In the genomic region with DNA sequence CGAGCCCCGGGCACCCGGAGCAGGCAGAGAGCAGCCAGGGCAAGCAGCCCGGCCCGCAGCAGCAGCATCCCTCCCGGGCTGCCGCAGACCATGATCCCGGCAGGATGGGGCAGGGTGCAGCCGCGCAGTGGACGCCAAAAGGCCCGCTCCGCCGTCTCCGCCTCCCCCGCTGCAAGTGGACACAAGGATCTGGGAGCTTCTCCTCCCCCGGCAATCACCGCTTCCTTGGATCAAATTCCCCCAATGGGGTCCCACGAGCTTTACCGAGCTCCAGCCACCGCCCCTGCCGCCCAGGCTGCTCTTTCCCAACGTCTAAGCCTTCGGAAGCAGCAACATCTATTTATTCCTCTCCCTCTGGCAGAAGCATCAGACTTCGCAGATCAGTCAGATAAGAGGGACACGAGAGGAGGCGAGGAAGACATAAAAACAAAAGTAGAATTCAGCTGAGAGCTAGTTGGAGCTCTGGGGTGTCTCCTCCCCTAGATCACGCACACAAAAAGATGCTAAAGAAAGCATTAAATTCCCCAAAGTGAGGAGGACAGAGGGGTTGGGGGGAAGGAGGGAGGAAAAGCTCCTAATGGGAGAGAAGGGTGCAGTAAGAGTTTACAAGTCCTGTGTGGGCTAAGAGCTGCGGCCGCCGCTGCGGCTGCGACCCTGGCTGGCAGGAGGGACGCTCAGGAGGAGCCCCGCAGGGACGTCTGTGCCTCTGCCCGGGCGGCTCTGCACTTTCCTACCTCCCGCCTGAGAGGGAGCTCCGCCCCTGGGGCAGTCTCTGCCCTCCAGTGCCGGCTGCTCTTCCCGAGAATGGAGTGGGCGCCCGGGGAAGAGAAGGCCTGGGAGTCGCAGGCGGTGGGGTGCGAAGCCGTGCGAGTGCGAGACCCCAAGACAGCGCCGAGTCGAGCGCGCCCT, we compare ENCODE assay signal across 8 cellular contexts. TPM values are rescaled to one million over a fixed set of nuclear protein-coding genes. Genes with fewer than 3 reads are reported as not detected.
DNase-seq lines count a peak whose midpoint lies in the region; ATAC-seq and TF ChIP-seq lines count a peak whose summit lies in the region.

A gene with protein sequence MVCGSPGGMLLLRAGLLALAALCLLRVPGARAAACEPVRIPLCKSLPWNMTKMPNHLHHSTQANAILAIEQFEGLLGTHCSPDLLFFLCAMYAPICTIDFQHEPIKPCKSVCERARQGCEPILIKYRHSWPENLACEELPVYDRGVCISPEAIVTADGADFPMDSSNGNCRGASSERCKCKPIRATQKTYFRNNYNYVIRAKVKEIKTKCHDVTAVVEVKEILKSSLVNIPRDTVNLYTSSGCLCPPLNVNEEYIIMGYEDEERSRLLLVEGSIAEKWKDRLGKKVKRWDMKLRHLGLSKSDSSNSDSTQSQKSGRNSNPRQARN (minus strand): TSS at position 177 of the 909 bp plus-strand sequence. CDS start 85 bp downstream, at position 92.

- H3K4me2 ChIP-seq in H9 (ENCODE audit: insufficient read depth, insufficient read length, low read length) = peak within 1 kb of the TSS; percentile 90

- TF ChIP-seq CTCF in AG04450 (IDR thresholded peaks at IDR 0.05; ENCODE audit: low read depth, low read length) (no peak), H9 (conservative IDR thresholded peaks at IDR 0.05) (no peak), activated B cell treated with CpG ODN at 0.5 μM for 24 hours (IDR thresholded peaks at IDR 0.05) (no peak), fibroblast of mammary gland (conservative IDR thresholded peaks at IDR 0.05; ENCODE audit: control insufficient read depth, insufficient read depth, low read depth, low read length) (no peak)

- no peak within 1 kb of the TSS for H2BK120ac ChIP-seq in H9 (ENCODE audit: low read depth, low read length, poor library complexity, severe bottlenecking)

- H3K4me3 ChIP-seq in AG04450 (ENCODE audit: low read depth, low read length) = peak within 1 kb of the TSS; percentile 59
- peak within 1 kb of the TSS; percentile 54 for H3K4me3 ChIP-seq in fibroblast of mammary gland (ENCODE audit: control insufficient read depth, low read depth, low read length)

- peaks cover 5% of the 10 kb centered on the region for H3K27me3 ChIP-seq in AG04450 (ENCODE audit: control insufficient read depth, insufficient read depth, low read length)
- H3K27me3 ChIP-seq in H9 (ENCODE audit: insufficient read depth, low read length) = peaks cover 3% of the 10 kb centered on the region; the same call in 1 of the 2 replicates

- H3K79me1 ChIP-seq in H9 (ENCODE audit: insufficient read depth, low read depth, low read length, poor library complexity, severe bottlenecking) = no peaks in the 10 kb centered on the region

- no peak within 1 kb of the TSS for H2BK5ac ChIP-seq in H9 (ENCODE audit: insufficient read length, low read length)

- H3T11ph ChIP-seq in H9 (ENCODE audit: low read length) = no peak within 1 kb of the TSS

- H2AFZ ChIP-seq in H9 (ENCODE audit: low read length) = peak within 1 kb of the TSS; percentile 9

- no peaks in the 10 kb centered on the region for H4K20me1 ChIP-seq in H9 (ENCODE audit: control insufficient read depth, insufficient read depth, insufficient read length)

- H4K8ac ChIP-seq in H9 (replicated peaks; ENCODE audit: insufficient read length, low read depth, low read length) = no peak within 1 kb of the TSS

- no peak within 1 kb of the TSS for H3K18ac ChIP-seq in H9 (ENCODE audit: insufficient read length, low read depth, low read length)

- peaks cover 19% of the 10 kb centered on the region for H3K23me2 ChIP-seq in H9 (ENCODE audit: insufficient read length, low read depth, low read length, poor library complexity, severe bottlenecking)

- H2BK20ac ChIP-seq in H9 (ENCODE audit: low read depth, low read length, poor library complexity, severe bottlenecking) = no peak within 1 kb of the TSS

- CTCF ChIA-PET in AG04450 (lab: Charles Lee) = interaction anchor here (0.6 to 1.2 kb wide), 5 partner anchors 21 to 115 kb away, joined by 3 to 7 read pairs (median 4); no protein-coding TSS in a partner anchor
- CTCF ChIA-PET in activated B cell treated with CpG ODN at 0.5 μM for 24 hours (lab: Charles Lee) = no interaction called here

- peak within 1 kb of the TSS; percentile 4 for H3K27ac ChIP-seq in AG04450 (ENCODE audit: low read depth, low read length)
- no peak within 1 kb of the TSS for H3K27ac ChIP-seq in H9 (ENCODE audit: insufficient read length, low read depth, low read length)

- no peak within 1 kb of the TSS for H3K56ac ChIP-seq in H9 (ENCODE audit: insufficient read length, low read depth, low read length)

- H3K27me3 Mint-ChIP-seq in H9 (ENCODE audit: low read depth) = peaks cover 44% of the 10 kb centered on the region
- peaks cover 55% of the 10 kb centered on the region for H3K27me3 Mint-ChIP-seq in activated B cell treated with CpG ODN at 0.5 μM for 24 hours

- no peak within 1 kb of the TSS for H2BK12ac ChIP-seq in H9 (ENCODE audit: insufficient read length, low read depth, low read length)

- DNase-seq in AG04450 (ENCODE audit: low read depth, low spot score) (peak; percentile 26), H9 (peak; percentile 73), activated B cell treated with CpG ODN at 0.5 μM for 24 hours (no peak), fibroblast of mammary gland (ENCODE audit: low read depth) (peak; percentile 74), myocyte (ENCODE audit: low read depth) (peak; percentile 70), NCI-H226 (no peak)

- H3K9ac ChIP-seq in H9 (ENCODE audit: extremely low read depth, insufficient read length, low read length) = no peak within 1 kb of the TSS

- no peaks in the 10 kb centered on the region for H3K9me3 Mint-ChIP-seq in H9
- H3K9me3 Mint-ChIP-seq in activated B cell treated with CpG ODN at 0.5 μM for 24 hours = no peaks in the 10 kb centered on the region

- no peak within 1 kb of the TSS for H2BK15ac ChIP-seq in H9 (ENCODE audit: low read depth, low read length)

- H3K36me3 Mint-ChIP-seq in H9 (ENCODE audit: insufficient read depth in 1 of 3, low read depth in 3 of 3) = no peaks in the 10 kb centered on the region; a peak in 1 of 7 replicates
- no peaks in the 10 kb centered on the region for H3K36me3 Mint-ChIP-seq in activated B cell treated with CpG ODN at 0.5 μM for 24 hours (ENCODE audit: low read depth)

- WGBS in H9 (ENCODE audit: extremely low coverage, insufficient read length, low lambda C conversion rate) = no CpG with 5 or more reads among the region's 55 CpGs

- H4K5ac ChIP-seq in H9 (ENCODE audit: insufficient read length, low read depth, low read length) = no peak within 1 kb of the TSS

- H3K27ac Mint-ChIP-seq in H9 (no peak within 1 kb of the TSS; a peak in 2 of 7 replicates), activated B cell treated with CpG ODN at 0.5 μM for 24 hours (no peak within 1 kb of the TSS)

- H3K23ac ChIP-seq in H9 (ENCODE audit: insufficient read length, low read depth, low read length) = no peak within 1 kb of the TSS

- ATAC-seq in activated B cell treated with CpG ODN at 0.5 μM for 24 hours (ENCODE audit: low read depth) (no peak), HG03135 (IDR thresholded peaks at IDR 0.05; ENCODE audit: unreplicated experiment) (no peak), HG03520 (IDR thresholded peaks at IDR 0.05; ENCODE audit: unreplicated experiment) (no peak)

- peaks cover 25 to 28% of the 10 kb centered on the region in 2 experiments for H3K4me1 Mint-ChIP-seq in H9
- peaks cover 24% of the 10 kb centered on the region for H3K4me1 Mint-ChIP-seq in activated B cell treated with CpG ODN at 0.5 μM for 24 hours

- no peak within 1 kb of the TSS for H4K91ac ChIP-seq in H9 (ENCODE audit: insufficient read length, low read depth, low read length)

- no peaks in the 10 kb centered on the region for H3K4me1 ChIP-seq in H9 (ENCODE audit: insufficient read depth, low read length)

- H3K9me3 ChIP-seq in AG04450 (ENCODE audit: control insufficient read depth, insufficient read depth, low read length) (no peaks in the 10 kb centered on the region; the same call in 1 of the 2 replicates), H9 (ENCODE audit: control insufficient read depth, low read depth, low read length) (no peaks in the 10 kb centered on the region)

- peak within 1 kb of the TSS; percentile 72; the same call in 1 of the 2 replicates for H3K14ac ChIP-seq in H9 (ENCODE audit: insufficient read depth, low read length)

- H2AK5ac ChIP-seq in H9 (ENCODE audit: insufficient read length, low read length) = no peak within 1 kb of the TSS

- POLR2A ChIA-PET in AG04450 (lab: Yijun Ruan, JAX) (interaction anchor here (0.8 kb wide), 1 partner anchor 168 kb away, joined by 3 read pairs; no protein-coding TSS in a partner anchor), activated B cell treated with CpG ODN at 0.5 μM for 24 hours (lab: Charles Lee) (no interaction called here)

- no peak within 1 kb of the TSS for H3K4ac ChIP-seq in H9 (ENCODE audit: low read depth, low read length)

- H3K79me2 ChIP-seq in H9 (ENCODE audit: insufficient read depth, low read length) = no peaks in the 10 kb centered on the region

- peak within 1 kb of the TSS; percentile 67 to 85 for H3K4me3 Mint-ChIP-seq in H9
- peak within 1 kb of the TSS; percentile 73 for H3K4me3 Mint-ChIP-seq in activated B cell treated with CpG ODN at 0.5 μM for 24 hours

- intact Hi-C loops in activated B cell treated with CpG ODN at 0.5 μM for 24 hours (cut with micrococcal nuclease) = no loop called here

RNA-seq across cellular contexts. Expression of the gene that starts here (rescaled TPM):
- 2.0 and 2.5 TPM in 2 replicates for polyA plus RNA-seq in AG04450 (2011; rRNA removed)
- 0.32 and 0.56 TPM in 2 replicates for polyA minus RNA-seq in AG04450 (2011; rRNA and poly(A)+ RNA removed)
- 1.1 and 1.3 TPM in 2 replicates for total RNA-seq in H9 (2021)
- 0.22 TPM in 1 of 2 replicates, not detected in the other for total RNA-seq in activated B cell treated with CpG ODN at 0.5 μM for 24 hours
- total RNA-seq in myocyte = 0.99 and 1.7 TPM in 2 replicates
- 2.1 TPM for polyA plus RNA-seq in myocyte (2012)

Comparison
In these comparisons a context has a peak if more than half of its experiments do, and no peak if none do; other contexts are left out.
1. DNase-seq: peak in AG04450 (single experiment), H9 (single experiment), fibroblast of mammary gland (single experiment) and myocyte (single experiment); none in activated B cell treated with CpG ODN at 0.5 μM for 24 hours (single experiment) and NCI-H226 (single experiment).